In the genomic region with DNA sequence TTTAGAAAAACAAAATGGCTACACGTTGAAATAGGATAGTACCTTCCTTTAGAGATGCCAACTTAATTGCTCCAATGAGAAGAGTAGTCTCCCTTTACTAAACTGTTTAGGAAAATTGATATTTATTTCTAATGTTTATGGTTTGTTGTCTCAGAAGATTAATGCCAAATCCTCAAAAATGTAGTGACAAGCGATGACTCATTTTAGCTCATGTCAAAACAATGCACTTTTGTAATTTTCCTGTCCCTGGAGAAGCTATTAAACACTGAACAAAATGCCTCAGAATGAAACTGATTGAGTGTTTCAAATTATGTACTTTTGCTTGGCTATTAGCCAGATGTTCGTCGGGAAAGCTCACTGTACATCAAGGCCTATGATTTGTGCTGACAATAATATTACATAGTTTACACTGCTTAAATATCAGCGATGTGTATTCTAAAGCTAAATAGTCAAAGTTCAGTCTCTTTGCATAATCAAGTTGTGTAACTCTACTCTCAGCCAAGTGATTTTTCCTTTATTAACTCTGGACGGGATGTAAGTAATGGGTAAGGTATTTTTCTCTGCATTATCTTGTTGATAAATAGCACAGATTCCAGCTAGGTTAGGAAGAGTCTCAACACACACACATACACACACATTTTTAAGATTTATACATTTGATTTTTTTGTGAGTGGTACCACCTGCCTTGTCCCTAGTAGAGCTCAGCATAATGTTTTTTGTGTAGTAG, we compare ENCODE assay signal across 1 cellular context.
TF ChIP-seq lines count a peak whose summit lies in the region.

No MANE protein-coding gene starts in this region.

TF ChIP-seq in HEK293, 187 proteins besides CTCF, POLR2A, EP300 and RAD21 (continued from another document and continues in another):
- TF ChIP-seq, protein P1, sequence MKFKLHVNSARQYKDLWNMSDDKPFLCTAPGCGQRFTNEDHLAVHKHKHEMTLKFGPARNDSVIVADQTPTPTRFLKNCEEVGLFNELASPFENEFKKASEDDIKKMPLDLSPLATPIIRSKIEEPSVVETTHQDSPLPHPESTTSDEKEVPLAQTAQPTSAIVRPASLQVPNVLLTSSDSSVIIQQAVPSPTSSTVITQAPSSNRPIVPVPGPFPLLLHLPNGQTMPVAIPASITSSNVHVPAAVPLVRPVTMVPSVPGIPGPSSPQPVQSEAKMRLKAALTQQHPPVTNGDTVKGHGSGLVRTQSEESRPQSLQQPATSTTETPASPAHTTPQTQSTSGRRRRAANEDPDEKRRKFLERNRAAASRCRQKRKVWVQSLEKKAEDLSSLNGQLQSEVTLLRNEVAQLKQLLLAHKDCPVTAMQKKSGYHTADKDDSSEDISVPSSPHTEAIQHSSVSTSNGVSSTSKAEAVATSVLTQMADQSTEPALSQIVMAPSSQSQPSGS (tag by site-specific recombination; IDR thresholded peaks at IDR 0.05; ENCODE audit: low read depth), result no peak
- TF ChIP-seq ZNF747 (tag by site-specific recombination; IDR thresholded peaks at IDR 0.05) (no peak), EGR2 (tag by site-specific recombination; IDR thresholded peaks at IDR 0.05; ENCODE audit: low read depth) (no peak), ZNF366 (tag by site-specific recombination; conservative IDR thresholded peaks at IDR 0.05) (peak; percentile 93), SP2 (tag by site-specific recombination; IDR thresholded peaks at IDR 0.05) (no peak), ZNF10 (tag by site-specific recombination; IDR thresholded peaks at IDR 0.05) (no peak), ZNF2 (tag by site-specific recombination; IDR thresholded peaks at IDR 0.05) (no peak), OVOL3 (tag by site-specific recombination; IDR thresholded peaks at IDR 0.05) (no peak), ZNF514 (tag by site-specific recombination; IDR thresholded peaks at IDR 0.05) (no peak), ZNF596 (tag by site-specific recombination; IDR thresholded peaks at IDR 0.05) (no peak), GLI4 (tag by site-specific recombination; IDR thresholded peaks at IDR 0.05) (no peak), ZNF571 (tag by site-specific recombination; IDR thresholded peaks at IDR 0.05) (no peak), SP3 (tag by site-specific recombination; IDR thresholded peaks at IDR 0.05) (no peak), ZNF791 (tag by site-specific recombination; IDR thresholded peaks at IDR 0.05) (no peak), ZNF585B (tag by site-specific recombination; IDR thresholded peaks at IDR 0.05) (no peak), ZNF830 (tag by site-specific recombination; IDR thresholded peaks at IDR 0.05; ENCODE audit: low read depth) (no peak), ZNF658 (tag by site-specific recombination; IDR thresholded peaks at IDR 0.05) (no peak), ZNF248 (tag by site-specific recombination; IDR thresholded peaks at IDR 0.05) (no peak), SALL2 (tag by site-specific recombination; IDR thresholded peaks at IDR 0.05; ENCODE audit: borderline replicate concordance) (no peak), ZEB2 (tag by site-specific recombination; IDR thresholded peaks at IDR 0.05) (peak; percentile 76; the same call in 1 of the 2 replicates), OSR2 (tag by site-specific recombination; IDR thresholded peaks at IDR 0.05) (peak; percentile 49), ZNF274 (IDR thresholded peaks at IDR 0.05; ENCODE audit: low read length) (no peak), ZNF274 (tag by site-specific recombination; IDR thresholded peaks at IDR 0.05; ENCODE audit: borderline replicate concordance) (no peak), SCRT1 (tag by site-specific recombination; IDR thresholded peaks at IDR 0.05; ENCODE audit: borderline replicate concordance) (no peak), ZNF223 (tag by site-specific recombination; IDR thresholded peaks at IDR 0.05) (no peak), ZNF48 (tag by site-specific recombination; IDR thresholded peaks at IDR 0.05) (no peak), ZNF473 (tag by site-specific recombination; IDR thresholded peaks at IDR 0.05) (no peak), ZNF146 (tag by site-specific recombination; IDR thresholded peaks at IDR 0.05) (no peak), ZSCAN16 (tag by site-specific recombination; IDR thresholded peaks at IDR 0.05) (no peak), ZBTB8A (tag by site-specific recombination; IDR thresholded peaks at IDR 0.05) (no peak), ZNF560 (tag by site-specific recombination; IDR thresholded peaks at IDR 0.05; ENCODE audit: borderline replicate concordance) (no peak), ZNF350 (tag by site-specific recombination; IDR thresholded peaks at IDR 0.05) (no peak), ZFHX2 (tag by site-specific recombination; conservative IDR thresholded peaks at IDR 0.05) (no peak), ZNF626 (tag by site-specific recombination; IDR thresholded peaks at IDR 0.05) (no peak), ZNF132 (tag by site-specific recombination; IDR thresholded peaks at IDR 0.05; ENCODE audit: borderline replicate concordance) (no peak), SP7 (tag by site-specific recombination; IDR thresholded peaks at IDR 0.05) (peak; percentile 75), ZNF501 (tag by site-specific recombination; IDR thresholded peaks at IDR 0.05) (no peak), ZNF324 (tag by site-specific recombination; IDR thresholded peaks at IDR 0.05) (no peak), ZFP41 (tag by site-specific recombination; IDR thresholded peaks at IDR 0.05; ENCODE audit: borderline replicate concordance) (no peak), ZNF529 (tag by site-specific recombination; IDR thresholded peaks at IDR 0.05; ENCODE audit: insufficient replicate concordance) (no peak), ZNF202 (tag by site-specific recombination; IDR thresholded peaks at IDR 0.05; ENCODE audit: borderline replicate concordance) (no peak), ZNF214 (tag by site-specific recombination; IDR thresholded peaks at IDR 0.05; ENCODE audit: borderline replicate concordance) (0 out of 2 replicates have a peak, but pooled peaks have one; percentile 10), ZNF621 (tag by site-specific recombination; IDR thresholded peaks at IDR 0.05) (no peak), ZNF19 (tag by site-specific recombination; IDR thresholded peaks at IDR 0.05; ENCODE audit: low read depth) (no peak), ZNF707 (tag by site-specific recombination; IDR thresholded peaks at IDR 0.05) (no peak)
- TF ChIP-seq, protein P2, sequence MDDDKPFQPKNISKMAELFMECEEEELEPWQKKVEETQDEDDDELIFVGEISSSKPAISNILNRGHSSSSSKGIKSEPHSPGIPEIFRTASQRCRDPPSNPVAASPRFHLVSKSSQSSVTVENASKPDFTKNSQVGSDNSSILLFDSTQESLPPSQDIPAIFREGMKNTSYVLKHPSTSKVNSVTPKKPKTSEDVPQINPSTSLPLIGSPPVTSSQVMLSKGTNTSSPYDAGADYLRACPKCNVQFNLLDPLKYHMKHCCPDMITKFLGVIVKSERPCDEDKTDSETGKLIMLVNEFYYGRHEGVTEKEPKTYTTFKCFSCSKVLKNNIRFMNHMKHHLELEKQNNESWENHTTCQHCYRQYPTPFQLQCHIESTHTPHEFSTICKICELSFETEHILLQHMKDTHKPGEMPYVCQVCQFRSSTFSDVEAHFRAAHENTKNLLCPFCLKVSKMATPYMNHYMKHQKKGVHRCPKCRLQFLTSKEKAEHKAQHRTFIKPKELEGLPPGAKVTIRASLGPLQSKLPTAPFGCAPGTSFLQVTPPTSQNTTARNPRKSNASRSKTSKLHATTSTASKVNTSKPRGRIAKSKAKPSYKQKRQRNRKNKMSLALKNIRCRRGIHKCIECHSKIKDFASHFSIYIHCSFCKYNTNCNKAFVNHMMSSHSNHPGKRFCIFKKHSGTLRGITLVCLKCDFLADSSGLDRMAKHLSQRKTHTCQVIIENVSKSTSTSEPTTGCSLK (tag by site-specific recombination; IDR thresholded peaks at IDR 0.05), result no peak
- TF ChIP-seq, protein P3, sequence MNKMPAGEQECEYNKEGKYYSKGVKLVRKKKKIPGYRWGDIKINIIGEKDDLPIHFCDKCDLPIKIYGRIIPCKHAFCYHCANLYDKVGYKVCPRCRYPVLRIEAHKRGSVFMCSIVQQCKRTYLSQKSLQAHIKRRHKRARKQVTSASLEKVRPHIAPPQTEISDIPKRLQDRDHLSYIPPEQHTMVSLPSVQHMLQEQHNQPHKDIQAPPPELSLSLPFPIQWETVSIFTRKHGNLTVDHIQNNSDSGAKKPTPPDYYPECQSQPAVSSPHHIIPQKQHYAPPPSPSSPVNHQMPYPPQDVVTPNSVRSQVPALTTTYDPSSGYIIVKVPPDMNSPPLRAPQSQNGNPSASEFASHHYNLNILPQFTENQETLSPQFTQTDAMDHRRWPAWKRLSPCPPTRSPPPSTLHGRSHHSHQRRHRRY (tag by site-specific recombination; IDR thresholded peaks at IDR 0.05), result no peak
- TF ChIP-seq, protein P4, sequence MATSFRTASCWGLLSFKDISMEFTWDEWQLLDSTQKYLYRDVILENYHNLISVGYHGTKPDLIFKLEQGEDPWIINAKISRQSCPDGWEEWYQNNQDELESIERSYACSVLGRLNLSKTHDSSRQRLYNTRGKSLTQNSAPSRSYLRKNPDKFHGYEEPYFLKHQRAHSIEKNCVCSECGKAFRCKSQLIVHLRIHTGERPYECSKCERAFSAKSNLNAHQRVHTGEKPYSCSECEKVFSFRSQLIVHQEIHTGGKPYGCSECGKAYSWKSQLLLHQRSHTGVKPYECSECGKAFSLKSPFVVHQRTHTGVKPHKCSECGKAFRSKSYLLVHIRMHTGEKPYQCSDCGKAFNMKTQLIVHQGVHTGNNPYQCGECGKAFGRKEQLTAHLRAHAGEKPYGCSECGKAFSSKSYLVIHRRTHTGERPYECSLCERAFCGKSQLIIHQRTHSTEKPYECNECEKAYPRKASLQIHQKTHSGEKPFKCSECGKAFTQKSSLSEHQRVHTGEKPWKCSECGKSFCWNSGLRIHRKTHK (tag by site-specific recombination; IDR thresholded peaks at IDR 0.05), result no peak
- TF ChIP-seq, protein P5, sequence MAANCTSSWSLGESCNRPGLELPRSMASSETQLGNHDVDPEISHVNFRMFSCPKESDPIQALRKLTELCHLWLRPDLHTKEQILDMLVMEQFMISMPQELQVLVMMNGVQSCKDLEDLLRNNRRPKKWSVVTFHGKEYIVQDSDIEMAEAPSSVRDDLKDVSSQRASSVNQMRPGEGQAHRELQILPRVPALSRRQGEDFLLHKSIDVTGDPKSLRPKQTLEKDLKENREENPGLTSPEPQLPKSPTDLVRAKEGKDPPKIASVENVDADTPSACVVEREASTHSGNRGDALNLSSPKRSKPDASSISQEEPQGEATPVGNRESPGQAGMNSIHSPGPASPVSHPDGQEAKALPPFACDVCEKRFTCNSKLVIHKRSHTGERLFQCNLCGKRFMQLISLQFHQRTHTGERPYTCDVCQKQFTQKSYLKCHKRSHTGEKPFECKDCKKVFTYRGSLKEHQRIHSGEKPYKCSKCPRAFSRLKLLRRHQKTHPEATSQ (tag by site-specific recombination; IDR thresholded peaks at IDR 0.05), result no peak
- TF ChIP-seq, protein P6, sequence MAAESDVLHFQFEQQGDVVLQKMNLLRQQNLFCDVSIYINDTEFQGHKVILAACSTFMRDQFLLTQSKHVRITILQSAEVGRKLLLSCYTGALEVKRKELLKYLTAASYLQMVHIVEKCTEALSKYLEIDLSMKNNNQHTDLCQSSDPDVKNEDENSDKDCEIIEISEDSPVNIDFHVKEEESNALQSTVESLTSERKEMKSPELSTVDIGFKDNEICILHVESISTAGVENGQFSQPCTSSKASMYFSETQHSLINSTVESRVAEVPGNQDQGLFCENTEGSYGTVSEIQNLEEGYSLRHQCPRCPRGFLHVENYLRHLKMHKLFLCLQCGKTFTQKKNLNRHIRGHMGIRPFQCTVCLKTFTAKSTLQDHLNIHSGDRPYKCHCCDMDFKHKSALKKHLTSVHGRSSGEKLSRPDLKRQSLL (tag by site-specific recombination; IDR thresholded peaks at IDR 0.05), result no peak
- TF ChIP-seq, protein P7, sequence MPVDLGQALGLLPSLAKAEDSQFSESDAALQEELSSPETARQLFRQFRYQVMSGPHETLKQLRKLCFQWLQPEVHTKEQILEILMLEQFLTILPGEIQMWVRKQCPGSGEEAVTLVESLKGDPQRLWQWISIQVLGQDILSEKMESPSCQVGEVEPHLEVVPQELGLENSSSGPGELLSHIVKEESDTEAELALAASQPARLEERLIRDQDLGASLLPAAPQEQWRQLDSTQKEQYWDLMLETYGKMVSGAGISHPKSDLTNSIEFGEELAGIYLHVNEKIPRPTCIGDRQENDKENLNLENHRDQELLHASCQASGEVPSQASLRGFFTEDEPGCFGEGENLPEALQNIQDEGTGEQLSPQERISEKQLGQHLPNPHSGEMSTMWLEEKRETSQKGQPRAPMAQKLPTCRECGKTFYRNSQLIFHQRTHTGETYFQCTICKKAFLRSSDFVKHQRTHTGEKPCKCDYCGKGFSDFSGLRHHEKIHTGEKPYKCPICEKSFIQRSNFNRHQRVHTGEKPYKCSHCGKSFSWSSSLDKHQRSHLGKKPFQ (tag by site-specific recombination; IDR thresholded peaks at IDR 0.05), result no peak
- TF ChIP-seq, protein P8, sequence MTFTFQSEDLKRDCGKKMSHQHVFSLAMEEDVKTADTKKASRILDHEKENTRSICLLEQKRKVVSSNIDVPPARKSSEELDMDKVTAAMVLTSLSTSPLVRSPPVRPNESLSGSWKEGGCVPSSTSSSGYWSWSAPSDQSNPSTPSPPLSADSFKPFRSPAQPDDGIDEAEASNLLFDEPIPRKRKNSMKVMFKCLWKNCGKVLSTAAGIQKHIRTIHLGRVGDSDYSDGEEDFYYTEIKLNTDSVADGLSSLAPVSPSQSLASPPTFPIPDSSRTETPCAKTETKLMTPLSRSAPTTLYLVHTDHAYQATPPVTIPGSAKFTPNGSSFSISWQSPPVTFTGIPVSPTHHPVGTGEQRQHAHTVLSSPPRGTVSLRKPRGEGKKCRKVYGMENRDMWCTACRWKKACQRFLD (tag by site-specific recombination; IDR thresholded peaks at IDR 0.05), result no peak
- TF ChIP-seq, protein P9, sequence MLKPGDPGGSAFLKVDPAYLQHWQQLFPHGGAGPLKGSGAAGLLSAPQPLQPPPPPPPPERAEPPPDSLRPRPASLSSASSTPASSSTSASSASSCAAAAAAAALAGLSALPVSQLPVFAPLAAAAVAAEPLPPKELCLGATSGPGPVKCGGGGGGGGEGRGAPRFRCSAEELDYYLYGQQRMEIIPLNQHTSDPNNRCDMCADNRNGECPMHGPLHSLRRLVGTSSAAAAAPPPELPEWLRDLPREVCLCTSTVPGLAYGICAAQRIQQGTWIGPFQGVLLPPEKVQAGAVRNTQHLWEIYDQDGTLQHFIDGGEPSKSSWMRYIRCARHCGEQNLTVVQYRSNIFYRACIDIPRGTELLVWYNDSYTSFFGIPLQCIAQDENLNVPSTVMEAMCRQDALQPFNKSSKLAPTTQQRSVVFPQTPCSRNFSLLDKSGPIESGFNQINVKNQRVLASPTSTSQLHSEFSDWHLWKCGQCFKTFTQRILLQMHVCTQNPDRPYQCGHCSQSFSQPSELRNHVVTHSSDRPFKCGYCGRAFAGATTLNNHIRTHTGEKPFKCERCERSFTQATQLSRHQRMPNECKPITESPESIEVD (tag by site-specific recombination; IDR thresholded peaks at IDR 0.05), result peak; percentile 95
- TF ChIP-seq, protein P10, sequence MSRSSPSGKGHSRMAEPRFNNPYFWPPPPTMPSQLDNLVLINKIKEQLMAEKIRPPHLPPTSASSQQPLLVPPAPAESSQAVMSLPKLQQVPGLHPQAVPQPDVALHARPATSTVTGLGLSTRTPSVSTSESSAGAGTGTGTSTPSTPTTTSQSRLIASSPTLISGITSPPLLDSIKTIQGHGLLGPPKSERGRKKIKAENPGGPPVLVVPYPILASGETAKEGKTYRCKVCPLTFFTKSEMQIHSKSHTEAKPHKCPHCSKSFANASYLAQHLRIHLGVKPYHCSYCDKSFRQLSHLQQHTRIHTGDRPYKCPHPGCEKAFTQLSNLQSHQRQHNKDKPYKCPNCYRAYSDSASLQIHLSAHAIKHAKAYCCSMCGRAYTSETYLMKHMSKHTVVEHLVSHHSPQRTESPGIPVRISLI (tag by site-specific recombination; IDR thresholded peaks at IDR 0.05), result 0 out of 2 replicates have a peak, but pooled peaks have one; percentile 40
